Comparison of ENCODE assay signal across 8 cellular contexts in the genomic region with DNA sequence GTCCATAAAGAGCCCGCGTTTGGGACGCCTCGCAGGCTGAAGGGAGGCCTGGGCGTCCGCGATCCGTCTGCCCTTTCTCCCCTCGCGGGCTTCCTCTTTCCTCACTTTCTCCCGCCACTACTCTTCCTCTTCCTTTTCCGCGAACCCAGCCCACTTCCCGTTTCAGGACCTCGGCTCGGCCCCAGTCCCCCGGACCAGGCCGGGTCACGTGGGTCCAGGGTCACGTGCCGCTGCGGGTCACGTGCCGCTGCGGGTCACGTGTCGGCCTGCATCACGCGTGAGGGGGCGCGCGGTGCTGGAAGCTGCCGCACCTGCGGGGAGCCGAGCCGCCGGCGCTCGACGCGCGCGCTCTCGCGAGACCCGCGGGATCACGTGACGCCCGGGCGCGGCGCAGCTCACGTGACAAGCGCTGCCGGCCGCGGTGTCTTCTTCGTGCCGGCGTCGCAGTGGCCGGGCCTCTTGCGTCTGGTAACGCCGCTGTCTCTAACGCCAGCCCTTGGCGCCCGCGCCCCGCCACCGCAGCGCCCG. TPM values are rescaled to one million over a fixed set of nuclear protein-coding genes. Genes with fewer than 3 reads are reported as not detected.
DNase-seq lines count a peak whose midpoint lies in the region; ATAC-seq and TF ChIP-seq lines count a peak whose summit lies in the region.

Gene LAMP1, plus strand, starts transcription at position 398 of the 528 bp plus-strand sequence. CDS start 196 bp downstream, outside the sequence.

- ATAC-seq in GM19324 (IDR thresholded peaks at IDR 0.05; ENCODE audit: low FRiP score, unreplicated experiment): peak; percentile 92
- peak; percentile 70 for ATAC-seq in HG03460 (IDR thresholded peaks at IDR 0.05; ENCODE audit: unreplicated experiment)

- H3K36me3 ChIP-seq in BJ (ENCODE audit: control insufficient read depth, insufficient read depth, low read length): no peaks in the 10 kb centered on the region

- 0 out of 2 replicates have a peak, but pooled peaks cover 2% of the 10 kb centered on the region for H3K27me3 ChIP-seq in BJ (ENCODE audit: control insufficient read depth, insufficient read depth, low read length)

- CTCF ChIA-PET in BJ (lab: Yijun Ruan, JAX): no interaction called here

- H3K27ac ChIP-seq in cingulate gyrus (ENCODE audit: low read depth, low read length): peak within 1 kb of the TSS; percentile 98

- peak within 1 kb of the TSS; percentile 65 for H3K4me3 ChIP-seq in BJ (ENCODE audit: low read depth, low read length)

- TF ChIP-seq CTCF in BJ (IDR thresholded peaks at IDR 0.05; ENCODE audit: insufficient read depth, low read depth, low read length): no peak

- DNase-seq in BJ (ENCODE audit: low read depth): peak; percentile 63
- DNase-seq in NCI-H526 (lab: John Stamatoyannopoulos, UW): peak; percentile 89 to 99
- peak; percentile 99 for DNase-seq in activated CD4-positive, alpha-beta T cell treated with anti-CD3 and anti-CD28 coated beads for 48 hours
- DNase-seq in kidney tubule cell (ENCODE audit: low spot score): peak; percentile 96
- DNase-seq in stimulated activated CD4-positive, alpha-beta T cell treated with anti-CD3 and anti-CD28 coated beads, Interleukin-1b, Interleukin-23, amount 100 ng/mL, for 1 hour (ENCODE audit: low read depth in 2 of 2): peak; percentile 99 to 100

- POLR2A ChIA-PET in BJ (lab: Charles Lee): no interaction called here

RNA-seq across cellular contexts. Expression of gene LAMP1, which starts in this region (rescaled TPM):
- polyA plus RNA-seq in BJ (2011; rRNA removed): 237 and 274 TPM in 2 replicates
- 73.6 and 74.5 TPM in 2 replicates for polyA minus RNA-seq in BJ (2011; rRNA and poly(A)+ RNA removed)

Comparison
In these comparisons a context has a peak if more than half of its experiments do, and no peak if none do; other contexts are left out.
1. Peak in every context shown above with its lines: DNase-seq, ATAC-seq, H3K4me3 ChIP-seq and H3K27ac ChIP-seq.